ENCODE assay signal across 24 cellular contexts in the genomic region with DNA sequence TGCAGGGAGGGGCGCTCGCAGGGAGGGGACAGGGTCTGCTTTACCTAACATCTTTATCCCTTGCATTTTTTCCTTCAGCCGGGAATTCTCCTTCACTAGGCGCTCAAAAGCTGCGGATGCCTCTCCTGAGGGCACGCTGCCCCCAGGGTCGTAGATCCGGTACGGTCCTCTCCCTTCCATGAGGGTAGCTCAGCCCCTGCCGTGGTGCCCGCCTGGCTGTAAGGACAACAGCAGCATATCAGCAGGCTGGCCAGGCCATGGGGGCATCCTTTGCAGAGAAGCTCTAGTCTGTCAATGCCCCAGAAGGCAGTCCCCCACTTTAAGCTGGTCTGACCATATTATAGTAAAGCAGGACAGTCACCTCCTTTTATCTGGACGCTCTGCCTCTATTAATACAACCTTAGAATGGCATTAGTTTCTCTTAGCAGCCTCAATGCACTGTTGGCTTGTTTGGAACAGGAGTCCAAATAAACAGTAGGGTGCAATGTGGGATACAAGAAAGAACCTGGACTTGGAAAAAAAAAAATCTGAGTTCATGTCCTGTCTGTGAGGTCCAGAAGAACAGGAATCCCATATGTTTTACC. TPM values are rescaled to one million over a fixed set of nuclear protein-coding genes. Genes with fewer than 3 reads are reported as not detected.
DNase-seq lines count a peak whose midpoint lies in the region; ATAC-seq and TF ChIP-seq lines count a peak whose summit lies in the region.
"Had no signal": no experiment of that assay in that cellular context is flagged by ENCODE, and none has a peak within 500 bp of the region (broad histone marks: within the 10 kb centered on the region; RNA-seq: fewer than 3 reads in every experiment).

No MANE protein-coding gene starts in this region.

- H3K36me3 ChIP-seq in CD8-positive, alpha-beta memory T cell (ENCODE audit: insufficient read depth, low read length): peaks cover 57% of the 10 kb centered on the region
- H3K36me3 ChIP-seq in gastrocnemius medialis (peaks cover 0 to 11% of the 10 kb centered on the region in 2 donors), prostate gland (peaks cover 2 to 4% of the 10 kb centered on the region in 2 donors), SJCRH30 (peaks cover 18% of the 10 kb centered on the region)

- no peak for ATAC-seq in gastrocnemius medialis
- no peak for ATAC-seq in HG03135 (IDR thresholded peaks at IDR 0.05; ENCODE audit: unreplicated experiment)

- H3K4me1 Mint-ChIP-seq in activated T-cell treated with anti-CD3 and anti-CD28 coated beads, Interleukin-2, amount 50 U/mL, for 24 hours (ENCODE audit: low read depth): peaks cover 100% of the 10 kb centered on the region
- H3K4me1 Mint-ChIP-seq in CD8-positive, alpha-beta memory T cell: peaks cover 45 to 82% (median 51%) of the 10 kb centered on the region in 3 donors
- peaks cover 84% of the 10 kb centered on the region for H3K4me1 Mint-ChIP-seq in activated T-helper 2 cell treated with anti-CD3 and anti-CD28 coated beads, Interferon-gamma antibody, Interleukin-2, Interleukin-4, amounts not matched to agents 10 μg/mL and 5 μg/mL and 100 μg/mL, durations not matched to agents 14 hours and 24 hours and 36 hours (ENCODE audit: low read depth)

- POLR2A ChIA-PET in CD8-positive, alpha-beta memory T cell (lab: Charles Lee): no interaction called here

- no peak for DNase-seq in activated T-cell treated with anti-CD3 and anti-CD28 coated beads, Interleukin-2, amount 50 U/mL, for 24 hours
- no peak for DNase-seq in activated T-cell treated with anti-CD3 and anti-CD28 coated beads, Interleukin-2, amount 50 U/mL, for 1 hour
- DNase-seq in CD8-positive, alpha-beta memory T cell: no peak
- DNase-seq in activated T-helper 2 cell treated with anti-CD3 and anti-CD28 coated beads, Interferon-gamma antibody, Interleukin-2, Interleukin-4, amounts not matched to agents 10 μg/mL and 5 μg/mL and 100 μg/mL, durations not matched to agents 14 hours and 24 hours and 36 hours (ENCODE audit: low spot score): no peak
- DNase-seq in gastrocnemius medialis: no peak
- DNase-seq in prostate gland (ENCODE audit: low spot score): no peak
- no peak for DNase-seq in SJCRH30
- DNase-seq: activated effector memory CD4-positive, alpha-beta T cell treated with Interleukin-2 at 50 U/mL for 16 hours; brain microvascular endothelial cell; colonic mucosa; endodermal cell; KG1; kidney glomerular epithelial cell; mesendoderm; NCI-H1694; NCI-H526; nucleus accumbens; substantia nigra; T-helper 9 cell had no signal

- no peak overlapping the region for H3K4me3 ChIP-seq in CD8-positive, alpha-beta memory T cell (ENCODE audit: low read length)
- no peak overlapping the region for H3K4me3 ChIP-seq in gastrocnemius medialis
- no peak overlapping the region for H3K4me3 ChIP-seq in prostate gland
- H3K4me3 ChIP-seq in SJCRH30: no peak overlapping the region
- H3K4me3 ChIP-seq: adrenal gland, BLaER1, colonic mucosa, HAP-1 had no signal

- peak overlapping the region; percentile 92 for H3K27ac Mint-ChIP-seq in activated T-cell treated with anti-CD3 and anti-CD28 coated beads, Interleukin-2, amount 50 U/mL, for 24 hours
- H3K27ac Mint-ChIP-seq in CD8-positive, alpha-beta memory T cell: peak overlapping the region in 5 of 8 donors; percentile 17 to 89 (median 38)
- peak overlapping the region; percentile 89 for H3K27ac Mint-ChIP-seq in activated T-helper 2 cell treated with anti-CD3 and anti-CD28 coated beads, Interferon-gamma antibody, Interleukin-2, Interleukin-4, amounts not matched to agents 10 μg/mL and 5 μg/mL and 100 μg/mL, durations not matched to agents 14 hours and 24 hours and 36 hours
- H3K27ac Mint-ChIP-seq: endodermal cell had no signal

- TF ChIP-seq CTCF in gastrocnemius medialis (IDR thresholded peaks at IDR 0.05 in 4 of 5, conservative IDR thresholded peaks at IDR 0.05 in 1 of 5) (no peak), prostate gland (IDR thresholded peaks at IDR 0.05) (no peak)

- CTCF ChIA-PET in CD8-positive, alpha-beta memory T cell (lab: Charles Lee): interaction anchor here (1.1 to 1.7 kb wide), 4 partner anchors 17 to 100 kb away, joined by 3 to 5 read pairs (median 5); no protein-coding TSS in a partner anchor

- peaks cover 97% of the 10 kb centered on the region for H3K36me3 Mint-ChIP-seq in activated T-cell treated with anti-CD3 and anti-CD28 coated beads, Interleukin-2, amount 50 U/mL, for 24 hours (ENCODE audit: low read depth)
- peaks cover 0 to 96% (median 4%) of the 10 kb centered on the region in 3 donors for H3K36me3 Mint-ChIP-seq in CD8-positive, alpha-beta memory T cell
- peaks cover 98% of the 10 kb centered on the region for H3K36me3 Mint-ChIP-seq in activated T-helper 2 cell treated with anti-CD3 and anti-CD28 coated beads, Interferon-gamma antibody, Interleukin-2, Interleukin-4, amounts not matched to agents 10 μg/mL and 5 μg/mL and 100 μg/mL, durations not matched to agents 14 hours and 24 hours and 36 hours (ENCODE audit: low read depth)

- H3K9me3 Mint-ChIP-seq in activated T-cell treated with anti-CD3 and anti-CD28 coated beads, Interleukin-2, amount 50 U/mL, for 24 hours: no peaks in the 10 kb centered on the region
- no peaks in the 10 kb centered on the region for H3K9me3 Mint-ChIP-seq in CD8-positive, alpha-beta memory T cell
- H3K9me3 Mint-ChIP-seq in activated T-helper 2 cell treated with anti-CD3 and anti-CD28 coated beads, Interferon-gamma antibody, Interleukin-2, Interleukin-4, amounts not matched to agents 10 μg/mL and 5 μg/mL and 100 μg/mL, durations not matched to agents 14 hours and 24 hours and 36 hours: no peaks in the 10 kb centered on the region

- H3K4me1 ChIP-seq in CD8-positive, alpha-beta memory T cell (ENCODE audit: insufficient read depth, low read length): peaks cover 48% of the 10 kb centered on the region
- peaks cover 91 to 97% of the 10 kb centered on the region in 2 donors for H3K4me1 ChIP-seq in gastrocnemius medialis
- H3K4me1 ChIP-seq in prostate gland (replicated peaks): no peaks in the 10 kb centered on the region
- peaks cover 25% of the 10 kb centered on the region for H3K4me1 ChIP-seq in SJCRH30
- H3K4me1 ChIP-seq: HAP-1 had no signal

- TF ChIP-seq POLR2A in gastrocnemius medialis (IDR thresholded peaks at IDR 0.05): no peak
- TF ChIP-seq POLR2A in prostate gland (IDR thresholded peaks at IDR 0.05): no peak

- no peak overlapping the region for H3K4me3 Mint-ChIP-seq in activated T-cell treated with anti-CD3 and anti-CD28 coated beads, Interleukin-2, amount 50 U/mL, for 24 hours
- no peak overlapping the region for H3K4me3 Mint-ChIP-seq in CD8-positive, alpha-beta memory T cell
- peak overlapping the region; percentile 53 for H3K4me3 Mint-ChIP-seq in activated T-helper 2 cell treated with anti-CD3 and anti-CD28 coated beads, Interferon-gamma antibody, Interleukin-2, Interleukin-4, amounts not matched to agents 10 μg/mL and 5 μg/mL and 100 μg/mL, durations not matched to agents 14 hours and 24 hours and 36 hours (ENCODE audit: low read depth)
- H3K4me3 Mint-ChIP-seq: endodermal cell had no signal

- 96% methylated on average over 12 of the region's 12 CpGs for WGBS in prostate gland

- in situ Hi-C loops in gastrocnemius medialis (cut with MboI; ENCODE audit: low sequenced_read_pairs in 4 of 4): no loop called here

- intact Hi-C loops in activated T-helper 2 cell treated with anti-CD3 and anti-CD28 coated beads, Interferon-gamma antibody, Interleukin-2, Interleukin-4, amounts not matched to agents 10 μg/mL and 5 μg/mL and 100 μg/mL, durations not matched to agents 14 hours and 24 hours and 36 hours (cut with micrococcal nuclease): loop anchor here (1.0 kb wide), 2 partner anchors 13 to 33 kb away; no protein-coding TSS in a partner anchor
- intact Hi-C loops in gastrocnemius medialis (cut with DNase I; ENCODE audit: low total_unique reads) (no loop called here), prostate gland (cut with DNase I) (loop anchor here (10.0 kb wide), 1 partner anchor 170 kb away; no protein-coding TSS in a partner anchor)

- H3K27ac ChIP-seq in CD8-positive, alpha-beta memory T cell (ENCODE audit: low read depth, low read length): no peak overlapping the region
- peak overlapping the region; percentile 90 to 94 (median 92) for H3K27ac ChIP-seq in gastrocnemius medialis
- no peak overlapping the region for H3K27ac ChIP-seq in prostate gland
- no peak overlapping the region for H3K27ac ChIP-seq in SJCRH30
- H3K27ac ChIP-seq: brain microvascular endothelial cell, colonic mucosa had no signal

- no peaks in the 10 kb centered on the region for H3K27me3 Mint-ChIP-seq in activated T-cell treated with anti-CD3 and anti-CD28 coated beads, Interleukin-2, amount 50 U/mL, for 24 hours
- H3K27me3 Mint-ChIP-seq in CD8-positive, alpha-beta memory T cell: no peaks in the 10 kb centered on the region
- H3K27me3 Mint-ChIP-seq in activated T-helper 2 cell treated with anti-CD3 and anti-CD28 coated beads, Interferon-gamma antibody, Interleukin-2, Interleukin-4, amounts not matched to agents 10 μg/mL and 5 μg/mL and 100 μg/mL, durations not matched to agents 14 hours and 24 hours and 36 hours (ENCODE audit: low read depth): no peaks in the 10 kb centered on the region

- H3K9me3 ChIP-seq in CD8-positive, alpha-beta memory T cell (ENCODE audit: low read length): no peaks in the 10 kb centered on the region
- no peaks in the 10 kb centered on the region for H3K9me3 ChIP-seq in gastrocnemius medialis
- H3K9me3 ChIP-seq in prostate gland: no peaks in the 10 kb centered on the region
- no peaks in the 10 kb centered on the region for H3K9me3 ChIP-seq in SJCRH30 (replicated peaks)
- H3K9me3 ChIP-seq: adrenal gland, BLaER1, colonic mucosa, HAP-1 had no signal

- H3K27me3 ChIP-seq in CD8-positive, alpha-beta memory T cell (ENCODE audit: insufficient read depth, low read length, poor library complexity, severe bottlenecking): no peaks in the 10 kb centered on the region
- H3K27me3 ChIP-seq in gastrocnemius medialis (no peaks in the 10 kb centered on the region), prostate gland (replicated peaks; ENCODE audit: insufficient read depth) (no peaks in the 10 kb centered on the region), SJCRH30 (no peaks in the 10 kb centered on the region)
- H3K27me3 ChIP-seq: adrenal gland, BLaER1, brain microvascular endothelial cell, colonic mucosa had no signal

RNA-seq across cellular contexts. Expression of a gene that starts 15.8 kb away (rescaled TPM):
- total RNA-seq in CD8-positive, alpha-beta memory T cell: 100 to 1,000 TPM; 212 to 213 TPM
- 62.4 TPM for polyA plus RNA-seq in CD8-positive, alpha-beta memory T cell
- 473 and 477 TPM in 2 replicates for total RNA-seq in activated T-helper 2 cell treated with anti-CD3 and anti-CD28 coated beads, Interferon-gamma antibody, Interleukin-2, Interleukin-4, amounts not matched to agents 10 μg/mL and 5 μg/mL and 100 μg/mL, durations not matched to agents 14 hours and 24 hours and 36 hours
- total RNA-seq in gastrocnemius medialis: 100 to 1,000 TPM; 112 to 228 (median 188) TPM
- 10 to 100 TPM; 61.9 to 81.6 TPM for total RNA-seq in prostate gland
- total RNA-seq in SJCRH30 (2014; rRNA removed; shearing (Covaris generic)): 56.3 and 57.4 TPM in 2 replicates

RNA-seq across cellular contexts. Expression of a gene that starts 44.6 kb away (rescaled TPM):
- not detected for total RNA-seq in CD8-positive, alpha-beta memory T cell
- polyA plus RNA-seq in CD8-positive, alpha-beta memory T cell: 0.63 TPM
- 0.46 TPM in 1 of 2 replicates, not detected in the other for total RNA-seq in activated T-helper 2 cell treated with anti-CD3 and anti-CD28 coated beads, Interferon-gamma antibody, Interleukin-2, Interleukin-4, amounts not matched to agents 10 μg/mL and 5 μg/mL and 100 μg/mL, durations not matched to agents 14 hours and 24 hours and 36 hours
- total RNA-seq in gastrocnemius medialis (1,000 to 10,000 TPM in 1 of 4 donors, 100 to 1,000 TPM in 3; 504 to 1,227 (median 655) TPM), prostate gland (100 to 1,000 TPM; 195 to 270 TPM)
- total RNA-seq in SJCRH30 (2014; rRNA removed; shearing (Covaris generic)): 3.3 and 4.0 TPM in 2 replicates
- total RNA-seq: activated CD8-positive, alpha-beta memory T cell treated with anti-CD3 and anti-CD28 coated beads for 36 hours had no signal

Comparison
In these comparisons a context has a peak if more than half of its experiments do, and no peak if none do; other contexts are left out.
1. H3K27ac Mint-ChIP-seq: peak in every context shown above with its lines; median percentile 92 in activated T-cell treated with anti-CD3 and anti-CD28 coated beads, Interleukin-2, amount 50 U/mL, for 24 hours; 89 in activated T-helper 2 cell treated with anti-CD3 and anti-CD28 coated beads, Interferon-gamma antibody, Interleukin-2, Interleukin-4, amounts not matched to agents 10 μg/mL and 5 μg/mL and 100 μg/mL, durations not matched to agents 14 hours and 24 hours and 36 hours; 38 in CD8-positive, alpha-beta memory T cell.
2. H3K27ac ChIP-seq: peak in gastrocnemius medialis (4 of 4); none in CD8-positive, alpha-beta memory T cell (single experiment), prostate gland (0 of 2) and SJCRH30 (single experiment).
3. RNA of a gene that starts 44.6 kb away (total RNA-seq): 504 to 1,227 TPM in gastrocnemius medialis and 195 to 270 TPM in prostate gland; 3.3 to 4.0 TPM in SJCRH30, not detected in CD8-positive, alpha-beta memory T cell and 0.46 TPM in activated T-helper 2 cell treated with anti-CD3 and anti-CD28 coated beads, Interferon-gamma antibody, Interleukin-2, Interleukin-4, amounts not matched to agents 10 μg/mL and 5 μg/mL and 100 μg/mL, durations not matched to agents 14 hours and 24 hours and 36 hours; every median in the first group is over 10 times any median in the second.